In the genomic region with DNA sequence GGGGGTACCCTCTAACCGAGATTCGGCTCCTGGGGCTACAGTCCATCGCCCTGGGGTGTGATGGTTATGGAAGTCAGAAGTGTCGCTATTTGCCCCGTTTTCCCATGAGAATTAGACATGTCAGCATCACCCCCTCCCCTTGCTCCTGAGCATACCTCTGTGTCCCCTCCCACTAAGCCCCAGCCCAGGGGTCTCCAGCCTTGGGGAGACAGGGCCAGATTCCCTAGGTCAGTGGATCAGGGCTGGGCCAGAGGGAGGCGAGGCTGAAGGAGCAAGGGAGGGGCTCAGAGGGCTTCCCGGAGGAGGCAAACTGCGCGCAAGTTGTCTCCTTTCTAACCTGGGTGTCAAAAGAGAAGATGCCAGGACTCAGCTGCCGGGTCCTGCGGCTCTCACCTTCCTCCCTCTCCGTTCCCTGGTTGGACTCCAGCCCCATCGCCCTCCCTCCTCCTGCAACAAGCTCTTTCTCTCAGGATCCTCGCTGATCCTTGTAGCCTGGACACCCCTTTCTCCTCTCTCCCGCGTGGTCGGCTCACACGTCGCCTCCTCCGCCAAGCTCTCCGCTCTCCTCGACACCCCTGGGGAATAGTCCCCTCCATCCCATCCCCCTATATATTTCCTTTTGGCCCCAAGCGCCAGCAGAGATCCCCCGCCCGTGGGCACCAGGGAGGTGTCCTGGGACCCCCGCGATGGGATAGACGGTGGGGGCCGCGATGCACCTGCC, we compare ENCODE assay signal across 8 cellular contexts. TPM values are rescaled to one million over a fixed set of nuclear protein-coding genes. Genes with fewer than 3 reads are reported as not detected.
A peak's percentile ranks its signal among the peaks of the same experiment; 100 is the strongest.
DNase-seq lines count a peak whose midpoint lies in the region; ATAC-seq and TF ChIP-seq lines count a peak whose summit lies in the region.

No MANE protein-coding gene starts in this region.

- H3K4me3 Mint-ChIP-seq in activated CD4-positive, alpha-beta T cell treated with anti-CD3 and anti-CD28 coated beads, Interleukin-2, amount 10 ng/mL, durations not matched to agents 7 days and 5 days, result peak overlapping the region; percentile 56

- H3K4me3 ChIP-seq in WI38 (ENCODE audit: low read depth, low read length) (peak overlapping the region; percentile 53), iPS-11a (ENCODE audit: low read depth, low read length) (peak overlapping the region; percentile 47), stomach smooth muscle (ENCODE audit: low read length in 2 of 2) (peak overlapping the region; percentile 56 to 69)

- no peaks in the 10 kb centered on the region for H3K9me3 Mint-ChIP-seq in activated CD4-positive, alpha-beta T cell treated with anti-CD3 and anti-CD28 coated beads, Interleukin-2, amount 10 ng/mL, durations not matched to agents 7 days and 5 days

- CTCF ChIA-PET in activated CD4-positive, alpha-beta T cell treated with anti-CD3 and anti-CD28 coated beads, Interleukin-2, amount 10 ng/mL, durations not matched to agents 7 days and 5 days (lab: Charles Lee), result interaction anchor here (0.5 to 2.0 kb wide), 4 partner anchors 19 to 61 kb away, joined by 3 to 7 read pairs (median 4); no protein-coding TSS in a partner anchor

- no peaks in the 10 kb centered on the region for H3K36me3 Mint-ChIP-seq in activated CD4-positive, alpha-beta T cell treated with anti-CD3 and anti-CD28 coated beads, Interleukin-2, amount 10 ng/mL, durations not matched to agents 7 days and 5 days (ENCODE audit: low read depth)

- peaks cover 14% of the 10 kb centered on the region for H3K4me1 Mint-ChIP-seq in activated CD4-positive, alpha-beta T cell treated with anti-CD3 and anti-CD28 coated beads, Interleukin-2, amount 10 ng/mL, durations not matched to agents 7 days and 5 days

- H3K27me3 ChIP-seq in stomach smooth muscle (ENCODE audit: control insufficient read depth in 1 of 2, insufficient read depth in 2 of 2, low read length in 2 of 2), result peaks cover 62 to 79% of the 10 kb centered on the region in 2 donors

- ATAC-seq in HG02623 (IDR thresholded peaks at IDR 0.05; ENCODE audit: unreplicated experiment), result no peak

- no peaks in the 10 kb centered on the region for H3K36me3 ChIP-seq in stomach smooth muscle (ENCODE audit: control insufficient read depth in 2 of 2, insufficient read depth in 2 of 2, low read length in 2 of 2)

- peaks cover 76% of the 10 kb centered on the region for H3K27me3 Mint-ChIP-seq in activated CD4-positive, alpha-beta T cell treated with anti-CD3 and anti-CD28 coated beads, Interleukin-2, amount 10 ng/mL, durations not matched to agents 7 days and 5 days

- no peak for TF ChIP-seq CTCF in WI38 (IDR thresholded peaks at IDR 0.05; ENCODE audit: low read depth, low read length)

- no peaks in the 10 kb centered on the region for H3K9me3 ChIP-seq in stomach smooth muscle (ENCODE audit: control insufficient read depth in 2 of 2, low read length in 2 of 2)

- peaks cover 29% of the 10 kb centered on the region for H3K4me1 ChIP-seq in stomach smooth muscle (ENCODE audit: control insufficient read depth, insufficient read depth, low read length)

- DNase-seq in activated CD4-positive, alpha-beta T cell treated with anti-CD3 and anti-CD28 coated beads, Interleukin-2, amount 10 ng/mL, durations not matched to agents 7 days and 5 days, result no peak
- no peak for DNase-seq in activated CD4-positive, alpha-beta T cell treated with anti-CD3 and anti-CD28 coated beads, Interleukin-2, amount 50 U/mL, for 4 hours
- DNase-seq in NCI-H187 (lab: John Stamatoyannopoulos, UW), result no peak
- DNase-seq in SW480 (ENCODE audit: low spot score), result no peak

- H3K9ac ChIP-seq in stomach smooth muscle (ENCODE audit: low read length in 2 of 2), result no peak overlapping the region

- H3K27ac ChIP-seq in stomach smooth muscle (ENCODE audit: low read length), result no peak overlapping the region

- no peak overlapping the region for H3K27ac Mint-ChIP-seq in activated CD4-positive, alpha-beta T cell treated with anti-CD3 and anti-CD28 coated beads, Interleukin-2, amount 10 ng/mL, durations not matched to agents 7 days and 5 days

- POLR2A ChIA-PET in activated CD4-positive, alpha-beta T cell treated with anti-CD3 and anti-CD28 coated beads, Interleukin-2, amount 10 ng/mL, durations not matched to agents 7 days and 5 days (lab: Charles Lee), result no interaction called here

RNA-seq across cellular contexts. Expression of a gene that starts 0.5 kb away (rescaled TPM):
- under 1 TPM in 1 of 2 experiments, not detected in 1; 0.12 TPM for total RNA-seq in activated CD4-positive, alpha-beta T cell treated with anti-CD3 and anti-CD28 coated beads, Interleukin-2, amount 10 ng/mL, durations not matched to agents 7 days and 5 days

RNA-seq across cellular contexts. Expression of a gene that starts 5.6 kb away (rescaled TPM):
- total RNA-seq in activated CD4-positive, alpha-beta T cell treated with anti-CD3 and anti-CD28 coated beads, Interleukin-2, amount 10 ng/mL, durations not matched to agents 7 days and 5 days, result not detected

RNA-seq across cellular contexts. Expression of a gene that starts 23.6 kb away (rescaled TPM):
- total RNA-seq in activated CD4-positive, alpha-beta T cell treated with anti-CD3 and anti-CD28 coated beads, Interleukin-2, amount 10 ng/mL, durations not matched to agents 7 days and 5 days, result 10 to 100 TPM; 73.0 to 85.2 TPM

RNA-seq across cellular contexts. Expression of a gene that starts 24.6 kb away (rescaled TPM):
- 10 to 100 TPM in 1 of 2 experiments, 1 to 10 TPM in 1; 10.0 to 11.4 TPM for total RNA-seq in activated CD4-positive, alpha-beta T cell treated with anti-CD3 and anti-CD28 coated beads, Interleukin-2, amount 10 ng/mL, durations not matched to agents 7 days and 5 days

RNA-seq across cellular contexts. Expression of a gene that starts 40.6 kb away (rescaled TPM):
- 1,000 to 10,000 TPM; 1,627 to 1,778 TPM for total RNA-seq in activated CD4-positive, alpha-beta T cell treated with anti-CD3 and anti-CD28 coated beads, Interleukin-2, amount 10 ng/mL, durations not matched to agents 7 days and 5 days
